In the genomic region with DNA sequence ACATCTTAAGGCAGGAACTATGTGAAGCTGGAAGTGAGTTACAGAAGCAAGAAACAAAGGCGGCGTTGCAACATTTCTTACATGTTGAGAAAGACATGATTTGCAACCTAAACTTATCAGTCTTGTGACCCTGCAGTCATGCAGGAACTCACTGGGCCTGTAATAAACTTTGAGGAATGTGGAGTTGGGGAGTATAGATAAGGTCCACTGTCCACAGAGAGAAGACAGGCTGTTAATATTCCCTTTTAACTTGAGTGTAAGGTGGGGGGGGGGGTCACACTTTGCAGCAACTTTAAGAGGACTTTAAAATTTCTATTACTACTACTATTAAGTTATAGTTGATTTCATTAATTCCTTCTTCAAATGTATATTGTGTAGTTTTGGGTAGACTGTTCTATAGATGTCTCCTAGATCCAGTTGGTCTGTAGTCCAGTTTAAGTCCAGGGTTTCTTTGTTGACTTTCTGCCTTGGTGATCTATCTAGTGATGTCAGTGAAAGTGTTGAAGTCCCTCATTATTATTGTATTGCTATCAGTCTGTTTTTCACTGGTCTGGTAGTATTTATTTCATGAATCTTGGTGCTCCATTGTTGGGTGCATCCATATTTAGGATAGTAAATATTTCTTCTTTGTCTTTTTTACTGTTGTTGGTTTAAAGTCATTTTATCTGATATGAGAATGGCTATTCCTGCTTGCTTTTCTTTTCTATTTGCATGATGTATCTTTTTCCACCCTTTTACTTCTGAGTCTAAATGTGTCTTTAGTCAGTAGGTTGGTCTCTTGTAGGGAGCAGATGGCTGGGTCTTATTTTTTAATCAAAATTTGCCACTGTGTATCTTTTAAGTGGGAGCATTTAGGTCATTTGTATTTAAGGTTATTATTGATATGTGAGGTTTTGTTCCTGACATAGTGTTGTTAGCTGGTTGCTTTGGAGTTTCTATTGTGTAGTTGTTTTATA, we compare ENCODE assay signal across 1 cellular context.
TF ChIP-seq lines count a peak whose summit lies in the region.

No MANE protein-coding gene starts in this region.

TF ChIP-seq in K562, 482 proteins besides CTCF, POLR2A, EP300 and RAD21 (continued from another document and continues in another):
- TF ChIP-seq, protein P1, sequence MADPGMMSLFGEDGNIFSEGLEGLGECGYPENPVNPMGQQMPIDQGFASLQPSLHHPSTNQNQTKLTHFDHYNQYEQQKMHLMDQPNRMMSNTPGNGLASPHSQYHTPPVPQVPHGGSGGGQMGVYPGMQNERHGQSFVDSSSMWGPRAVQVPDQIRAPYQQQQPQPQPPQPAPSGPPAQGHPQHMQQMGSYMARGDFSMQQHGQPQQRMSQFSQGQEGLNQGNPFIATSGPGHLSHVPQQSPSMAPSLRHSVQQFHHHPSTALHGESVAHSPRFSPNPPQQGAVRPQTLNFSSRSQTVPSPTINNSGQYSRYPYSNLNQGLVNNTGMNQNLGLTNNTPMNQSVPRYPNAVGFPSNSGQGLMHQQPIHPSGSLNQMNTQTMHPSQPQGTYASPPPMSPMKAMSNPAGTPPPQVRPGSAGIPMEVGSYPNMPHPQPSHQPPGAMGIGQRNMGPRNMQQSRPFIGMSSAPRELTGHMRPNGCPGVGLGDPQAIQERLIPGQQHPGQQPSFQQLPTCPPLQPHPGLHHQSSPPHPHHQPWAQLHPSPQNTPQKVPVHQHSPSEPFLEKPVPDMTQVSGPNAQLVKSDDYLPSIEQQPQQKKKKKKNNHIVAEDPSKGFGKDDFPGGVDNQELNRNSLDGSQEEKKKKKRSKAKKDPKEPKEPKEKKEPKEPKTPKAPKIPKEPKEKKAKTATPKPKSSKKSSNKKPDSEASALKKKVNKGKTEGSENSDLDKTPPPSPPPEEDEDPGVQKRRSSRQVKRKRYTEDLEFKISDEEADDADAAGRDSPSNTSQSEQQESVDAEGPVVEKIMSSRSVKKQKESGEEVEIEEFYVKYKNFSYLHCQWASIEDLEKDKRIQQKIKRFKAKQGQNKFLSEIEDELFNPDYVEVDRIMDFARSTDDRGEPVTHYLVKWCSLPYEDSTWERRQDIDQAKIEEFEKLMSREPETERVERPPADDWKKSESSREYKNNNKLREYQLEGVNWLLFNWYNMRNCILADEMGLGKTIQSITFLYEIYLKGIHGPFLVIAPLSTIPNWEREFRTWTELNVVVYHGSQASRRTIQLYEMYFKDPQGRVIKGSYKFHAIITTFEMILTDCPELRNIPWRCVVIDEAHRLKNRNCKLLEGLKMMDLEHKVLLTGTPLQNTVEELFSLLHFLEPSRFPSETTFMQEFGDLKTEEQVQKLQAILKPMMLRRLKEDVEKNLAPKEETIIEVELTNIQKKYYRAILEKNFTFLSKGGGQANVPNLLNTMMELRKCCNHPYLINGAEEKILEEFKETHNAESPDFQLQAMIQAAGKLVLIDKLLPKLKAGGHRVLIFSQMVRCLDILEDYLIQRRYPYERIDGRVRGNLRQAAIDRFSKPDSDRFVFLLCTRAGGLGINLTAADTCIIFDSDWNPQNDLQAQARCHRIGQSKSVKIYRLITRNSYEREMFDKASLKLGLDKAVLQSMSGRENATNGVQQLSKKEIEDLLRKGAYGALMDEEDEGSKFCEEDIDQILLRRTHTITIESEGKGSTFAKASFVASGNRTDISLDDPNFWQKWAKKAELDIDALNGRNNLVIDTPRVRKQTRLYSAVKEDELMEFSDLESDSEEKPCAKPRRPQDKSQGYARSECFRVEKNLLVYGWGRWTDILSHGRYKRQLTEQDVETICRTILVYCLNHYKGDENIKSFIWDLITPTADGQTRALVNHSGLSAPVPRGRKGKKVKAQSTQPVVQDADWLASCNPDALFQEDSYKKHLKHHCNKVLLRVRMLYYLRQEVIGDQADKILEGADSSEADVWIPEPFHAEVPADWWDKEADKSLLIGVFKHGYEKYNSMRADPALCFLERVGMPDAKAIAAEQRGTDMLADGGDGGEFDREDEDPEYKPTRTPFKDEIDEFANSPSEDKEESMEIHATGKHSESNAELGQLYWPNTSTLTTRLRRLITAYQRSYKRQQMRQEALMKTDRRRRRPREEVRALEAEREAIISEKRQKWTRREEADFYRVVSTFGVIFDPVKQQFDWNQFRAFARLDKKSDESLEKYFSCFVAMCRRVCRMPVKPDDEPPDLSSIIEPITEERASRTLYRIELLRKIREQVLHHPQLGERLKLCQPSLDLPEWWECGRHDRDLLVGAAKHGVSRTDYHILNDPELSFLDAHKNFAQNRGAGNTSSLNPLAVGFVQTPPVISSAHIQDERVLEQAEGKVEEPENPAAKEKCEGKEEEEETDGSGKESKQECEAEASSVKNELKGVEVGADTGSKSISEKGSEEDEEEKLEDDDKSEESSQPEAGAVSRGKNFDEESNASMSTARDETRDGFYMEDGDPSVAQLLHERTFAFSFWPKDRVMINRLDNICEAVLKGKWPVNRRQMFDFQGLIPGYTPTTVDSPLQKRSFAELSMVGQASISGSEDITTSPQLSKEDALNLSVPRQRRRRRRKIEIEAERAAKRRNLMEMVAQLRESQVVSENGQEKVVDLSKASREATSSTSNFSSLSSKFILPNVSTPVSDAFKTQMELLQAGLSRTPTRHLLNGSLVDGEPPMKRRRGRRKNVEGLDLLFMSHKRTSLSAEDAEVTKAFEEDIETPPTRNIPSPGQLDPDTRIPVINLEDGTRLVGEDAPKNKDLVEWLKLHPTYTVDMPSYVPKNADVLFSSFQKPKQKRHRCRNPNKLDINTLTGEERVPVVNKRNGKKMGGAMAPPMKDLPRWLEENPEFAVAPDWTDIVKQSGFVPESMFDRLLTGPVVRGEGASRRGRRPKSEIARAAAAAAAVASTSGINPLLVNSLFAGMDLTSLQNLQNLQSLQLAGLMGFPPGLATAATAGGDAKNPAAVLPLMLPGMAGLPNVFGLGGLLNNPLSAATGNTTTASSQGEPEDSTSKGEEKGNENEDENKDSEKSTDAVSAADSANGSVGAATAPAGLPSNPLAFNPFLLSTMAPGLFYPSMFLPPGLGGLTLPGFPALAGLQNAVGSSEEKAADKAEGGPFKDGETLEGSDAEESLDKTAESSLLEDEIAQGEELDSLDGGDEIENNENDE (IDR thresholded peaks at IDR 0.05; ENCODE audit: low read depth, low read length), result no peak
- TF ChIP-seq CCNT2 (IDR thresholded peaks at IDR 0.05; ENCODE audit: borderline replicate concordance, extremely low read depth, insufficient read length, low read depth, low read length) (no peak), ZKSCAN1 (IDR thresholded peaks at IDR 0.05; ENCODE audit: low read depth, low read length) (no peak), RNF219 (CRISPR knock-in tag; IDR thresholded peaks at IDR 0.05) (no peak), BRF1 (IDR thresholded peaks at IDR 0.05; ENCODE audit: borderline replicate concordance, extremely low read depth, insufficient read length) (no peak), ZNF121 (CRISPR knock-in tag; conservative IDR thresholded peaks at IDR 0.05) (no peak), ZNF76 (CRISPR knock-in tag; IDR thresholded peaks at IDR 0.05; ENCODE audit: borderline replicate concordance) (no peak), ZC3H4 (CRISPR knock-in tag; IDR thresholded peaks at IDR 0.05; ENCODE audit: borderline replicate concordance) (no peak), PCBP1 (IDR thresholded peaks at IDR 0.05; ENCODE audit: low read depth, low read length, poor library complexity, severe bottlenecking) (no peak), ARID1B (IDR thresholded peaks at IDR 0.05) (peak; percentile 93), RFX1 (IDR thresholded peaks at IDR 0.05) (0 out of 2 replicates have a peak, but pooled peaks have one; percentile 11), NFATC3 (IDR thresholded peaks at IDR 0.05) (no peak), CCAR2 (IDR thresholded peaks at IDR 0.05; ENCODE audit: low read depth, low read length) (no peak), CREB3 (tag; conservative IDR thresholded peaks at IDR 0.05; ENCODE audit: low read depth) (no peak), ZNF184 (CRISPR knock-in tag; IDR thresholded peaks at IDR 0.05) (no peak), RBBP5 (IDR thresholded peaks at IDR 0.05; ENCODE audit: borderline replicate concordance, insufficient read depth, low read length, poor library complexity, severe bottlenecking) (peak; percentile 69), HNRNPUL1 (IDR thresholded peaks at IDR 0.05; ENCODE audit: low read length) (no peak), OTX1 (CRISPR knock-in tag; IDR thresholded peaks at IDR 0.05) (no peak), CC2D1A (IDR thresholded peaks at IDR 0.05) (peak; percentile 29; the same call in 1 of the 2 replicates), TAF7 (tag; IDR thresholded peaks at IDR 0.05) (no peak), MYNN (IDR thresholded peaks at IDR 0.05) (no peak), MYNN (CRISPR knock-in tag; IDR thresholded peaks at IDR 0.05) (no peak), TBL1XR1 (IDR thresholded peaks at IDR 0.05; ENCODE audit: low read length in 2 of 2) (no peak), HBP1 (CRISPR knock-in tag; IDR thresholded peaks at IDR 0.05) (no peak), ZBTB11 (CRISPR knock-in tag; IDR thresholded peaks at IDR 0.05) (peak in 1 of 3 experiments; percentile 37; a peak in 1 of 6 replicates), GMEB1 (CRISPR knock-in tag; IDR thresholded peaks at IDR 0.05) (no peak), DMBX1 (CRISPR knock-in tag; IDR thresholded peaks at IDR 0.05; ENCODE audit: borderline replicate concordance) (no peak), STAT5B (CRISPR knock-in tag; IDR thresholded peaks at IDR 0.05) (no peak), POLR2G (IDR thresholded peaks at IDR 0.05; ENCODE audit: low read depth, low read length) (no peak)
